Comparison of ENCODE assay signal across 10 cellular contexts in genomic region chr17:32516450-32516849, GRCh38. TPM values are rescaled to one million over a fixed set of nuclear protein-coding genes. Genes with fewer than 3 reads are reported as not detected.
DNase-seq lines count a peak whose midpoint lies in the region; ATAC-seq, FAIRE-seq and TF ChIP-seq lines count a peak whose summit lies in the region.
"Had no signal": no experiment of that assay in that cellular context is flagged by ENCODE, and none has a peak within 500 bp of the region (broad histone marks: within the 10 kb centered on the region; RNA-seq: fewer than 3 reads in every experiment).

No MANE protein-coding gene starts in this region.

- H3K9me3 Mint-ChIP-seq in CD4-positive, alpha-beta memory T cell = no peaks in the 10 kb centered on the region

- DNase-seq in CD4-positive, alpha-beta memory T cell = no peak
- DNase-seq in GM18507 (ENCODE audit: extremely low spot score, insufficient read length, low read depth) = no peak
- peak; percentile 94 for DNase-seq in NCI-H69 (lab: John Stamatoyannopoulos, UW)
- DNase-seq in activated gamma-delta T cell treated with Interleukin-2 at 50 U/mL for 16 hours = no peak
- no peak for DNase-seq in BE2C
- no peak for DNase-seq in germinal center (ENCODE audit: low spot score)
- DNase-seq: erythroblast; stimulated activated CD4-positive, alpha-beta T cell treated with anti-CD3 and anti-CD28 coated beads, Interleukin-2, amount 100 ng/mL, for 48 hours had no signal

- intact Hi-C loops in CD4-positive, alpha-beta memory T cell (cut with micrococcal nuclease) = no loop called here

- no peaks in the 10 kb centered on the region for H3K36me3 ChIP-seq in CD4-positive, alpha-beta memory T cell (ENCODE audit: insufficient read depth, low read length)
- H3K36me3 ChIP-seq in iPS-20b (ENCODE audit: insufficient read depth, low read depth, low read length) = no peaks in the 10 kb centered on the region
- no peaks in the 10 kb centered on the region for H3K36me3 ChIP-seq in BE2C

- no peaks in the 10 kb centered on the region for H3K27me3 Mint-ChIP-seq in CD4-positive, alpha-beta memory T cell

- ATAC-seq in HG03175 (IDR thresholded peaks at IDR 0.05; ENCODE audit: unreplicated experiment) = no peak

- peaks cover 57% of the 10 kb centered on the region for H3K4me1 ChIP-seq in CD4-positive, alpha-beta memory T cell (ENCODE audit: insufficient read depth, low read length)
- H3K4me1 ChIP-seq in iPS-20b (ENCODE audit: insufficient read depth, low read length) (peaks cover 42% of the 10 kb centered on the region; the same call in 1 of the 2 replicates), BE2C (no peaks in the 10 kb centered on the region)

- no peak overlapping the region for H3K27ac ChIP-seq in CD4-positive, alpha-beta memory T cell (ENCODE audit: low read depth, low read length)
- no peak overlapping the region for H3K27ac ChIP-seq in iPS-20b (ENCODE audit: low read length)

- no peaks in the 10 kb centered on the region for H3K9me3 ChIP-seq in CD4-positive, alpha-beta memory T cell (ENCODE audit: control insufficient read depth in 1 of 2, low read length in 2 of 2)
- H3K9me3 ChIP-seq in iPS-20b (ENCODE audit: insufficient read depth, low read depth, low read length) (no peaks in the 10 kb centered on the region), BE2C (no peaks in the 10 kb centered on the region)

- no peaks in the 10 kb centered on the region for H3K36me3 Mint-ChIP-seq in CD4-positive, alpha-beta memory T cell

- H3K27ac Mint-ChIP-seq in CD4-positive, alpha-beta memory T cell = peak overlapping the region in 4 of 7 donors; percentile 9 to 90 (median 52)

- CTCF ChIA-PET in CD4-positive, alpha-beta memory T cell (lab: Charles Lee; ENCODE audit: partially characterized antibody) = interaction anchor here (3.5 to 3.7 kb wide), 2 partner anchors 33 to 55 kb away, joined by 12 to 14 read pairs; no protein-coding TSS in a partner anchor

- FAIRE-seq in GM18507 (lab: Jason Lieb, UNC) = peak; percentile 81

- TF ChIP-seq CTCF in BE2C (IDR thresholded peaks at IDR 0.05; ENCODE audit: low read depth, low read length) = no peak

- no peak overlapping the region for H3K4me3 ChIP-seq in CD4-positive, alpha-beta memory T cell (ENCODE audit: low read length in 2 of 2)
- H3K4me3 ChIP-seq in iPS-20b (ENCODE audit: low read length) = no peak overlapping the region
- H3K4me3 ChIP-seq in BE2C (ENCODE audit: low read depth, low read length) = no peak overlapping the region

- peak overlapping the region in 1 of 8 donors; percentile 1 for H3K4me3 Mint-ChIP-seq in CD4-positive, alpha-beta memory T cell

- POLR2A ChIA-PET in CD4-positive, alpha-beta memory T cell (lab: Charles Lee; ENCODE audit: partially characterized antibody) = interaction anchor here (4.8 to 5.5 kb wide), 2 partner anchors 12 to 30 kb away, joined by 40 to 91 read pairs; partner anchors contain the start of gene CDK5R1

- peaks cover 46 to 64% (median 52%) of the 10 kb centered on the region in 4 donors for H3K4me1 Mint-ChIP-seq in CD4-positive, alpha-beta memory T cell

- no peaks in the 10 kb centered on the region for H3K27me3 ChIP-seq in CD4-positive, alpha-beta memory T cell (ENCODE audit: insufficient read depth, low read length)
- peaks cover 6% of the 10 kb centered on the region for H3K27me3 ChIP-seq in iPS-20b (ENCODE audit: insufficient read depth, low read length)
- H3K27me3 ChIP-seq in BE2C = no peaks in the 10 kb centered on the region

- H3K9ac ChIP-seq in iPS-20b (ENCODE audit: low read depth, low read length) = peak overlapping the region; percentile 57; the same call in 1 of the 2 replicates

RNA-seq across cellular contexts. Expression of gene CDK5R1, which starts 29.7 kb away (rescaled TPM):
- total RNA-seq in CD4-positive, alpha-beta memory T cell = 10 to 100 TPM; 20.6 to 21.2 TPM
- 10 to 100 TPM in 1 of 2 donors, 1 to 10 TPM in 1; 1.2 to 10.5 TPM for polyA plus RNA-seq in CD4-positive, alpha-beta memory T cell
- 4.5 TPM for polyA plus RNA-seq in BE2C (2012; ENCODE audit: insufficient read depth, insufficient read length, low read depth)
